22 cellular contexts compared by ENCODE assay signal in genomic region chr21:28731700-28732321, GRCh38.
DNase-seq lines count a peak whose midpoint lies in the region; ATAC-seq and TF ChIP-seq lines count a peak whose summit lies in the region.
"Had no signal": no experiment of that assay in that cellular context is flagged by ENCODE, and none has a peak within 500 bp of the region (broad histone marks: within the 10 kb centered on the region; RNA-seq: fewer than 3 reads in every experiment).

No MANE protein-coding gene starts in this region.

- no peaks in the 10 kb centered on the region for H3K27me3 Mint-ChIP-seq in endothelial cell (ENCODE audit: unreplicated experiment)
- H3K27me3 Mint-ChIP-seq: CD4-positive, alpha-beta T cell had no signal

- peaks cover 2% of the 10 kb centered on the region for H3K4me1 Mint-ChIP-seq in endothelial cell (ENCODE audit: unreplicated experiment)

- ATAC-seq in GM18511 (IDR thresholded peaks at IDR 0.05; ENCODE audit: unreplicated experiment) (peak; percentile 49), left ventricle myocardium superior (peak; percentile 91)
- ATAC-seq: GM23338, PC-3 had no signal

- no peak overlapping the region for H3K4me3 Mint-ChIP-seq in endothelial cell (ENCODE audit: unreplicated experiment)
- H3K4me3 Mint-ChIP-seq: CD4-positive, alpha-beta T cell; GM23338 had no signal

- DNase-seq in MV-4-11 (lab: John Stamatoyannopoulos, UW) (peak; percentile 52), endothelial cell (ENCODE audit: low spot score) (no peak), left ventricle myocardium superior (peak; percentile 65), dedifferentiated amniotic fluid mesenchymal stem cell (ENCODE audit: extremely low spot score) (no peak), GM20000 (ENCODE audit: low spot score) (no peak), AML-193 (lab: John Stamatoyannopoulos, UW) (no peak)
- DNase-seq: CD4-positive, alpha-beta T cell; COR-L47; DMS 273 treated with DMSO at 0.1 percent for 48 hours; DMS79 treated with DMSO at 0.1 percent for 48 hours; KG1; NCI-H1105 treated with DMSO at 0.1 percent for 48 hours; NCI-H2081; NCI-H2171; NCI-H345; NCI-H524; NCI-H774; PC-3; SIG-M5; SK-N-SH had no signal

- intact Hi-C loops in left ventricle myocardium superior (cut with micrococcal nuclease), result no loop called here

- no peaks in the 10 kb centered on the region for H3K36me3 Mint-ChIP-seq in endothelial cell (ENCODE audit: low read depth, unreplicated experiment)

- TF ChIP-seq CTCF in endothelial cell (IDR thresholded peaks at IDR 0.05; ENCODE audit: unreplicated experiment) (no peak), GM20000 (IDR thresholded peaks at IDR 0.05; ENCODE audit: extremely low read depth, missing control alignments) (no peak)

- H3K9me3 Mint-ChIP-seq in endothelial cell (ENCODE audit: unreplicated experiment), result no peaks in the 10 kb centered on the region
- H3K9me3 Mint-ChIP-seq: CD4-positive, alpha-beta T cell; GM23338 had no signal

- H3K27ac Mint-ChIP-seq in endothelial cell (ENCODE audit: unreplicated experiment), result peak overlapping the region; percentile 67
- H3K27ac Mint-ChIP-seq: CD4-positive, alpha-beta T cell; GM23338 had no signal

Comparison
In these comparisons a context has a peak if more than half of its experiments do, and no peak if none do; other contexts are left out.
1. DNase-seq: peak in MV-4-11 (single experiment) and left ventricle myocardium superior (single experiment); none in endothelial cell (single experiment), dedifferentiated amniotic fluid mesenchymal stem cell (single experiment), GM20000 (single experiment) and AML-193 (0 of 2).